In the genomic region with DNA sequence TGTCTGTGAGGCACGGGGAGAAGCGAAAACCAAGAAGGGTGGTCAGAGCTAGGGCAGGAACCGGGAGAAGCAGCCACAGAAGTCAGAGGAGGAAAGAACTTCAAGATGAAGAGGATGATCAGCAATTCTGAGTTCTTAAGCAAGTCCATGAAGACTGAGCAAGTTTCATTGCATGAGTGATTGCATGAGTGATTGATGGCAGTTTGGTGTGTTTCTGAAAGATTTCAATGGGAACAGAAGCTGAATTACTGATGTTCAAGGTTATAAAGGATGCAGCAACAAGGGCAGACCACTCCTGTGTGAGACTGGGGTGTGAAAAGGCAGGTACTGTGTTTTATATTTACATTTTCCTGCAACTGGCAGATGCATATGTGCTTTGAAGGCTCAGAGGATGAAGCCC, we compare ENCODE assay signal across 1 cellular context.
TF ChIP-seq lines count a peak whose summit lies in the region.

No MANE protein-coding gene starts in this region.

TF ChIP-seq in endothelial cell of umbilical vein, 7 proteins besides CTCF, POLR2A, EP300 and RAD21:
- TF ChIP-seq, protein P1, sequence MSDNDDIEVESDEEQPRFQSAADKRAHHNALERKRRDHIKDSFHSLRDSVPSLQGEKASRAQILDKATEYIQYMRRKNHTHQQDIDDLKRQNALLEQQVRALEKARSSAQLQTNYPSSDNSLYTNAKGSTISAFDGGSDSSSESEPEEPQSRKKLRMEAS (IDR thresholded peaks at IDR 0.05; ENCODE audit: insufficient read depth, insufficient read length), result no peak
- TF ChIP-seq JUN (IDR thresholded peaks at IDR 0.05; ENCODE audit: borderline replicate concordance, insufficient read depth, insufficient read length, low read depth) (no peak), EZH2 (IDR thresholded peaks at IDR 0.05; ENCODE audit: borderline replicate concordance, low read depth, low read length, severe bottlenecking) (no peak), GATA2 (IDR thresholded peaks at IDR 0.05; ENCODE audit: insufficient read depth, insufficient read length, low read depth, low read length) (no peak), FOS (IDR thresholded peaks at IDR 0.05; ENCODE audit: borderline replicate concordance, insufficient read depth, low read length) (no peak), POLR2AphosphoS5 (IDR thresholded peaks at IDR 0.05; ENCODE audit: insufficient read depth, low read depth, low read length) (no peak), MYC (IDR thresholded peaks at IDR 0.05; ENCODE audit: low read depth, low read length) (no peak)
